ENCODE assay signal across 2 cellular contexts in genomic region chr20:25543068-25543467, GRCh38.
TF ChIP-seq lines count a peak whose summit lies in the region.

No MANE protein-coding gene starts in this region.

TF ChIP-seq in HEK293, 187 proteins besides CTCF, POLR2A, EP300 and RAD21 (continued from another document and continues in another):
- TF ChIP-seq ZNF518A (tag by site-specific recombination; conservative IDR thresholded peaks at IDR 0.05; ENCODE audit: low read depth) (no peak), ZNF514 (tag by site-specific recombination; IDR thresholded peaks at IDR 0.05) (no peak), ZNF530 (tag by site-specific recombination; IDR thresholded peaks at IDR 0.05; ENCODE audit: low read depth) (no peak), ZNF600 (tag by site-specific recombination; IDR thresholded peaks at IDR 0.05) (peak; percentile 41; the same call in 1 of the 2 replicates), ZNF426 (tag by site-specific recombination; IDR thresholded peaks at IDR 0.05) (no peak), YY2 (tag by site-specific recombination; IDR thresholded peaks at IDR 0.05) (no peak), GLIS1 (tag by site-specific recombination; IDR thresholded peaks at IDR 0.05) (peak; percentile 39; the same call in 1 of the 2 replicates), MYNN (tag by site-specific recombination; IDR thresholded peaks at IDR 0.05; ENCODE audit: borderline replicate concordance) (no peak), ZNF423 (tag by site-specific recombination; IDR thresholded peaks at IDR 0.05) (no peak), RBAK (tag by site-specific recombination; IDR thresholded peaks at IDR 0.05) (no peak), PATZ1 (tag by site-specific recombination; IDR thresholded peaks at IDR 0.05) (no peak), ZNF670 (tag by site-specific recombination; IDR thresholded peaks at IDR 0.05; ENCODE audit: low read depth) (no peak), ZNF133 (tag by site-specific recombination; IDR thresholded peaks at IDR 0.05) (no peak), ZNF626 (tag by site-specific recombination; IDR thresholded peaks at IDR 0.05) (no peak), ZBTB21 (tag by site-specific recombination; IDR thresholded peaks at IDR 0.05) (no peak), ZSCAN18 (tag by site-specific recombination; IDR thresholded peaks at IDR 0.05) (no peak)
- TF ChIP-seq, protein P1, sequence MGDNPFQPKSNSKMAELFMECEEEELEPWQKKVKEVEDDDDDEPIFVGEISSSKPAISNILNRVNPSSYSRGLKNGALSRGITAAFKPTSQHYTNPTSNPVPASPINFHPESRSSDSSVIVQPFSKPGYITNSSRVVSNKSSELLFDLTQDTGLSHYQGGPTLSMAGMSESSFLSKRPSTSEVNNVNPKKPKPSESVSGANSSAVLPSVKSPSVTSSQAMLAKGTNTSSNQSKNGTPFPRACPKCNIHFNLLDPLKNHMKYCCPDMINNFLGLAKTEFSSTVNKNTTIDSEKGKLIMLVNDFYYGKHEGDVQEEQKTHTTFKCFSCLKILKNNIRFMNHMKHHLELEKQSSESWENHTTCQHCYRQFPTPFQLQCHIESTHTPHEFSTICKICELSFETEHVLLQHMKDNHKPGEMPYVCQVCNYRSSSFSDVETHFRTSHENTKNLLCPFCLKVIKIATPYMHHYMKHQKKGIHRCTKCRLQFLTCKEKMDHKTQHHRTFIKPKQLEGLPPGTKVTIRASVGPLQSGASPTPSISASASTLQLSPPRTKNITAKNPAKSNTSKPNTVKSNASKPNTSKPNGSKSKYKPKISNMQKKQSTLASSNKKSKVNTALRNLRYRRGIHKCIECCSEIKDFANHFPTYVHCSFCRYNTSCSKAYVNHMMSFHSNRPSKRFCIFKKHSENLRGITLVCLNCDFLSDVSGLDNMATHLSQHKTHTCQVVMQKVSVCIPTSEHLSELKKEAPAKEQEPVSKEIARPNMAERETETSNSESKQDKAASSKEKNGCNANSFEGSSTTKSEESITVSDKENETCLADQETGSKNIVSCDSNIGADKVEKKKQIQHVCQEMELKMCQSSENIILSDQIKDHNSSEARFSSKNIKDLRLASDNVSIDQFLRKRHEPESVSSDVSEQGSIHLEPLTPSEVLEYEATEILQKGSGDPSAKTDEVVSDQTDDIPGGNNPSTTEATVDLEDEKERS (tag by site-specific recombination; IDR thresholded peaks at IDR 0.05), result no peak

TF ChIP-seq in WTC11, 78 proteins besides CTCF, POLR2A, EP300 and RAD21 (continued from another document):
- TF ChIP-seq FOXP4 (CRISPR knock-in tag; IDR thresholded peaks at IDR 0.05) (no peak), RORB (CRISPR knock-in tag; IDR thresholded peaks at IDR 0.05) (no peak), ELF4 (CRISPR knock-in tag; IDR thresholded peaks at IDR 0.05; ENCODE audit: low read depth) (no peak), ESRRA (CRISPR knock-in tag; IDR thresholded peaks at IDR 0.05; ENCODE audit: borderline replicate concordance) (no peak), USF2 (CRISPR knock-in tag; IDR thresholded peaks at IDR 0.05) (no peak), ZNF138 (CRISPR knock-in tag; conservative IDR thresholded peaks at IDR 0.05) (no peak), MYBL2 (CRISPR knock-in tag; IDR thresholded peaks at IDR 0.05) (no peak), ETV6 (CRISPR knock-in tag; IDR thresholded peaks at IDR 0.05) (no peak)
- TF ChIP-seq, protein P2, sequence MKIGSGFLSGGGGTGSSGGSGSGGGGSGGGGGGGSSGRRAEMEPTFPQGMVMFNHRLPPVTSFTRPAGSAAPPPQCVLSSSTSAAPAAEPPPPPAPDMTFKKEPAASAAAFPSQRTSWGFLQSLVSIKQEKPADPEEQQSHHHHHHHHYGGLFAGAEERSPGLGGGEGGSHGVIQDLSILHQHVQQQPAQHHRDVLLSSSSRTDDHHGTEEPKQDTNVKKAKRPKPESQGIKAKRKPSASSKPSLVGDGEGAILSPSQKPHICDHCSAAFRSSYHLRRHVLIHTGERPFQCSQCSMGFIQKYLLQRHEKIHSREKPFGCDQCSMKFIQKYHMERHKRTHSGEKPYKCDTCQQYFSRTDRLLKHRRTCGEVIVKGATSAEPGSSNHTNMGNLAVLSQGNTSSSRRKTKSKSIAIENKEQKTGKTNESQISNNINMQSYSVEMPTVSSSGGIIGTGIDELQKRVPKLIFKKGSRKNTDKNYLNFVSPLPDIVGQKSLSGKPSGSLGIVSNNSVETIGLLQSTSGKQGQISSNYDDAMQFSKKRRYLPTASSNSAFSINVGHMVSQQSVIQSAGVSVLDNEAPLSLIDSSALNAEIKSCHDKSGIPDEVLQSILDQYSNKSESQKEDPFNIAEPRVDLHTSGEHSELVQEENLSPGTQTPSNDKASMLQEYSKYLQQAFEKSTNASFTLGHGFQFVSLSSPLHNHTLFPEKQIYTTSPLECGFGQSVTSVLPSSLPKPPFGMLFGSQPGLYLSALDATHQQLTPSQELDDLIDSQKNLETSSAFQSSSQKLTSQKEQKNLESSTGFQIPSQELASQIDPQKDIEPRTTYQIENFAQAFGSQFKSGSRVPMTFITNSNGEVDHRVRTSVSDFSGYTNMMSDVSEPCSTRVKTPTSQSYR (CRISPR knock-in tag; IDR thresholded peaks at IDR 0.05), result no peak
- TF ChIP-seq, protein P3, sequence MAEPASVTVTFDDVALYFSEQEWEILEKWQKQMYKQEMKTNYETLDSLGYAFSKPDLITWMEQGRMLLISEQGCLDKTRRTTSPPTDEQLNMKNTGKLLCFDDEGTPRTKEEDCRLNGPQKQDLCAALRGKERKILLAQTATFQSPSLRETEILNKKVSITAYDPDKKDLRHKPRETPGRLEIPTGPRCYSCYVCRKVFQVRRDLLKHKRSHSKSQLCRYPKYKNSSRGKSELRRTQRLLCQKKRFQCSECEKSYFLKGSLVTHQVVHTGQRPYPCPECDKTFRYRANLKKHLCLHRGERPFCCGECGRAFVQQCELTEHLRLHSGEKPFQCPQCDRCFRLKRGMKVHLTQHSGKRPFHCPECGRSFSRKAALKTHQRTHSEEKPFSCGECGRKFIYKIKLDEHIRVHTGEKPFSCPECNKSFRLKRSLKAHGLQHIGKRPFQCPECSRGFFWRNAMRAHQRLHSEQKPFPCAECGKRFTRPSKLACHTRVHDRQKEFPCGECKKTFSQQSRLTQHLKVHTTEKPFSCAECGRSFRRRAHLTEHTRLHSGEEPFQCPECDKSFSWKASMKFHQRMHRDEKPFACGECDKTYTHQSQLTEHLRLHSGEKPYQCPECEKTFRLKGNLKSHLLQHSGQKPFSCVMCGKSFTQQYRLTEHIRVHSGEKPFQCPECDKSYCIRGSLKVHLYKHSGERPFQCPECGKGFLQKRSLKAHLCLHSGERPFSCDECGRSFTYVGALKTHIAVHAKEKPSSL (CRISPR knock-in tag; conservative IDR thresholded peaks at IDR 0.05), result no peak
- TF ChIP-seq, protein P4, sequence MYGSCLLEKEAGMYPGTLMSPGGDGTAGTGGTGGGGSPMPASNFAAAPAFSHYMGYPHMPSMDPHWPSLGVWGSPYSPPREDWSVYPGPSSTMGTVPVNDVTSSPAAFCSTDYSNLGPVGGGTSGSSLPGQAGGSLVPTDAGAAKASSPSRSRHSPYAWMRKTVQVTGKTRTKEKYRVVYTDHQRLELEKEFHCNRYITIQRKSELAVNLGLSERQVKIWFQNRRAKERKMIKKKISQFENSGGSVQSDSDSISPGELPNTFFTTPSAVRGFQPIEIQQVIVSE (CRISPR knock-in tag; IDR thresholded peaks at IDR 0.05; ENCODE audit: borderline replicate concordance), result no peak
